ENCODE assay signal across 10 cellular contexts in the genomic region with DNA sequence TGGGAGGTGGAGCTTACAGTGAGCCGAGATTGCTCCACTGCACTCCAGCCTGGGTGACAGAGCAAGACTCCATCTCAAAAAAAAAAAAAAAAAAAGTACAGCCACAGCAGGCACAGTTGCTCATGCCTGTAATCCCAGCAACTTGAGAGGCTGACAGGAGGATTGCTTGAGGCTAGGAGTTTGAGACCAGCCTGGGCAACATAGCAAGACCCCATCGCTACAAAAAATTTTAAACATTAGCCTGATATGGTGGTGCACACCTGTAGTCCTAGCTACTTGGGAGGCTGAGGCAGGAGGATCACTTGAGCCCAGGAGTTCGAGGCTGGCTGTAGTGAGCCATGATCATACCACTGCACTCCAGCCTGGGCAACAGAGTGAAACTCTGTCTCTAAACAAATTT. TPM values are rescaled to one million over a fixed set of nuclear protein-coding genes. Genes with fewer than 3 reads are reported as not detected.
DNase-seq lines count a peak whose midpoint lies in the region; ATAC-seq lines count a peak whose summit lies in the region.
"Not testable (repeated sequence)": the region's sequence is repeated elsewhere in the genome, so short reads cannot be mapped to it uniquely, and the experiment has no call there.
"Had no signal": no experiment of that assay in that cellular context is flagged by ENCODE, and none has a peak within 500 bp of the region (broad histone marks: within the 10 kb centered on the region; RNA-seq: fewer than 3 reads in every experiment).

No MANE protein-coding gene starts in this region.

- not testable (repeated sequence) for H3K27me3 Mint-ChIP-seq in CD4-positive, alpha-beta memory T cell; T-helper 17 cell; activated CD8-positive, alpha-beta memory T cell treated with anti-CD3 and anti-CD28 coated beads, Interleukin-2, amount 10 ng/mL, durations not matched to agents 7 days and 5 days; activated naive CD8-positive, alpha-beta T cell; naive thymus-derived CD4-positive, alpha-beta T cell; stimulated activated memory B cell treated with anti-CD40 and anti-IgM and Interleukin-4, amounts not matched to agents 10 μg/mL and 1 μg/mL and 100 μg/mL, for 72 hours

- peaks cover 41 to 73% (median 56%) of the 10 kb centered on the region in 4 donors for H3K4me1 Mint-ChIP-seq in CD4-positive, alpha-beta memory T cell
- H3K4me1 Mint-ChIP-seq in T-helper 17 cell, result peaks cover 33% of the 10 kb centered on the region
- H3K4me1 Mint-ChIP-seq in activated CD8-positive, alpha-beta memory T cell treated with anti-CD3 and anti-CD28 coated beads, Interleukin-2, amount 10 ng/mL, durations not matched to agents 7 days and 5 days, result peaks cover 29% of the 10 kb centered on the region
- peaks cover 63% of the 10 kb centered on the region for H3K4me1 Mint-ChIP-seq in activated naive CD8-positive, alpha-beta T cell (ENCODE audit: low read depth)
- H3K4me1 Mint-ChIP-seq in naive thymus-derived CD4-positive, alpha-beta T cell, result peaks cover 49 to 89% (median 65%) of the 10 kb centered on the region in 7 donors
- H3K4me1 Mint-ChIP-seq in stimulated activated memory B cell treated with anti-CD40 and anti-IgM and Interleukin-4, amounts not matched to agents 10 μg/mL and 1 μg/mL and 100 μg/mL, for 72 hours, result peaks cover 37% of the 10 kb centered on the region

- not testable (repeated sequence) for H3K4me3 Mint-ChIP-seq in CD4-positive, alpha-beta memory T cell; T-helper 17 cell; activated CD8-positive, alpha-beta memory T cell treated with anti-CD3 and anti-CD28 coated beads, Interleukin-2, amount 10 ng/mL, durations not matched to agents 7 days and 5 days; activated naive CD8-positive, alpha-beta T cell; stimulated activated memory B cell treated with anti-CD40 and anti-IgM and Interleukin-4, amounts not matched to agents 10 μg/mL and 1 μg/mL and 100 μg/mL, for 72 hours
- H3K4me3 Mint-ChIP-seq in naive thymus-derived CD4-positive, alpha-beta T cell, result peak overlapping the region in 4 of 10 donors; percentile 10 to 75 (median 54)

- ATAC-seq in T-helper 17 cell; activated CD8-positive, alpha-beta memory T cell treated with anti-CD3 and anti-CD28 coated beads, Interleukin-2, amount 10 ng/mL, durations not matched to agents 7 days and 5 days; naive thymus-derived CD4-positive, alpha-beta T cell; stimulated activated memory B cell treated with anti-CD40 and anti-IgM and Interleukin-4, amounts not matched to agents 10 μg/mL and 1 μg/mL and 100 μg/mL, for 72 hours: not testable (repeated sequence)

- peaks cover 64% of the 10 kb centered on the region for H3K4me1 ChIP-seq in CD4-positive, alpha-beta memory T cell (ENCODE audit: insufficient read depth, low read length)
- peaks cover 39 to 71% of the 10 kb centered on the region in 2 donors for H3K4me1 ChIP-seq in naive thymus-derived CD4-positive, alpha-beta T cell (ENCODE audit: control insufficient read depth in 2 of 2, insufficient read depth in 2 of 2, low read length in 2 of 2)

- POLR2A ChIA-PET in CD4-positive, alpha-beta memory T cell (lab: Charles Lee; ENCODE audit: partially characterized antibody), result interaction anchor here (0.8 to 9.1 kb wide), 19 partner anchors 11 to 287 kb away, joined by 3 to 118 read pairs (median 13); a partner anchor contains a TSS
- POLR2A ChIA-PET in naive thymus-derived CD4-positive, alpha-beta T cell (lab: Charles Lee), result interaction anchor here (0.6 to 8.5 kb wide), 18 partner anchors 9 to 287 kb away, joined by 3 to 119 read pairs (median 4); a partner anchor contains a TSS

- H3K27ac ChIP-seq in CD4-positive, alpha-beta memory T cell (ENCODE audit: low read depth, low read length), result not testable (repeated sequence)
- peak overlapping the region; percentile 43 for H3K27ac ChIP-seq in naive thymus-derived CD4-positive, alpha-beta T cell (ENCODE audit: low read depth, low read length)

- H3K27me3 ChIP-seq in CD4-positive, alpha-beta memory T cell (ENCODE audit: insufficient read depth, low read length); naive thymus-derived CD4-positive, alpha-beta T cell (ENCODE audit: control insufficient read depth in 2 of 2, insufficient read depth in 2 of 2, low read length in 2 of 2): not testable (repeated sequence)

- intact Hi-C loops in CD4-positive, alpha-beta memory T cell (cut with micrococcal nuclease), result loop anchor here (1.0 to 5.0 kb wide), 3 partner anchors 32 to 258 kb away; a partner anchor contains a TSS
- intact Hi-C loops in cardiac septum (cut with DNase I), result not testable (repeated sequence)
- intact Hi-C loops in naive thymus-derived CD4-positive, alpha-beta T cell (cut with micrococcal nuclease), result loop anchor here (1.0 to 5.0 kb wide), 5 partner anchors 13 to 253 kb away; a partner anchor contains a TSS

- CTCF ChIA-PET in CD4-positive, alpha-beta memory T cell (lab: Charles Lee; ENCODE audit: partially characterized antibody), result interaction anchor here (0.9 to 17.0 kb wide), 11 partner anchors 9 to 252 kb away, joined by 3 to 614 read pairs (median 19); a partner anchor contains a TSS
- CTCF ChIA-PET in activated CD8-positive, alpha-beta memory T cell treated with anti-CD3 and anti-CD28 coated beads, Interleukin-2, amount 10 ng/mL, durations not matched to agents 7 days and 5 days (lab: Charles Lee), result interaction anchor here (1.2 to 15.4 kb wide), 11 partner anchors 17 to 401 kb away, joined by 3 to 380 read pairs (median 4); a partner anchor contains a TSS
- CTCF ChIA-PET in naive thymus-derived CD4-positive, alpha-beta T cell (lab: Charles Lee), result interaction anchor here (1.1 to 14.8 kb wide), 8 partner anchors 9 to 251 kb away, joined by 3 to 416 read pairs (median 16); a partner anchor contains a TSS

- not testable (repeated sequence) for H3K9me3 Mint-ChIP-seq in CD4-positive, alpha-beta memory T cell; activated CD8-positive, alpha-beta memory T cell treated with anti-CD3 and anti-CD28 coated beads, Interleukin-2, amount 10 ng/mL, durations not matched to agents 7 days and 5 days (ENCODE audit: low read depth); activated naive CD8-positive, alpha-beta T cell (ENCODE audit: low read depth); naive thymus-derived CD4-positive, alpha-beta T cell; stimulated activated memory B cell treated with anti-CD40 and anti-IgM and Interleukin-4, amounts not matched to agents 10 μg/mL and 1 μg/mL and 100 μg/mL, for 72 hours

- H3K36me3 ChIP-seq in CD4-positive, alpha-beta memory T cell (ENCODE audit: insufficient read depth, low read length), result peaks cover 18% of the 10 kb centered on the region
- H3K36me3 ChIP-seq in naive thymus-derived CD4-positive, alpha-beta T cell (ENCODE audit: control insufficient read depth in 2 of 3, insufficient read depth in 3 of 3, low read length in 3 of 3), result peaks cover 0 to 51% (median 4%) of the 10 kb centered on the region in 3 experiments

- DNase-seq in CD4-positive, alpha-beta memory T cell; T-helper 17 cell; activated CD8-positive, alpha-beta memory T cell treated with anti-CD3 and anti-CD28 coated beads, Interleukin-2, amount 10 ng/mL, durations not matched to agents 7 days and 5 days; naive thymus-derived CD4-positive, alpha-beta T cell: not testable (repeated sequence)
- DNase-seq in cardiac septum (ENCODE audit: low spot score), result peak; percentile 3

- H3K36me3 Mint-ChIP-seq in CD4-positive, alpha-beta memory T cell, result peaks cover 24 to 42% of the 10 kb centered on the region in 2 donors
- H3K36me3 Mint-ChIP-seq in T-helper 17 cell (ENCODE audit: low read depth); activated naive CD8-positive, alpha-beta T cell; stimulated activated memory B cell treated with anti-CD40 and anti-IgM and Interleukin-4, amounts not matched to agents 10 μg/mL and 1 μg/mL and 100 μg/mL, for 72 hours: not testable (repeated sequence)
- peaks cover 17% of the 10 kb centered on the region for H3K36me3 Mint-ChIP-seq in activated CD8-positive, alpha-beta memory T cell treated with anti-CD3 and anti-CD28 coated beads, Interleukin-2, amount 10 ng/mL, durations not matched to agents 7 days and 5 days
- H3K36me3 Mint-ChIP-seq in naive thymus-derived CD4-positive, alpha-beta T cell, result peaks cover 4 to 28% (median 24%) of the 10 kb centered on the region in 5 donors

- not testable (repeated sequence) for H3K4me3 ChIP-seq in CD4-positive, alpha-beta memory T cell (ENCODE audit: low read length in 2 of 2); naive thymus-derived CD4-positive, alpha-beta T cell (ENCODE audit: low read length)

- not testable (repeated sequence) for H3K9me3 ChIP-seq in CD4-positive, alpha-beta memory T cell (ENCODE audit: control insufficient read depth in 1 of 2, low read length in 2 of 2); T-helper 17 cell (ENCODE audit: control insufficient read depth, low read length, poor library complexity, severe bottlenecking); naive thymus-derived CD4-positive, alpha-beta T cell (ENCODE audit: control insufficient read depth in 2 of 3, low read length in 3 of 3)

- H3K27ac Mint-ChIP-seq in CD4-positive, alpha-beta memory T cell, result peak overlapping the region; percentile 42 to 99 (median 90)
- peak overlapping the region; percentile 90 for H3K27ac Mint-ChIP-seq in T-helper 17 cell
- peak overlapping the region; percentile 56 for H3K27ac Mint-ChIP-seq in activated CD8-positive, alpha-beta memory T cell treated with anti-CD3 and anti-CD28 coated beads, Interleukin-2, amount 10 ng/mL, durations not matched to agents 7 days and 5 days
- H3K27ac Mint-ChIP-seq in activated naive CD8-positive, alpha-beta T cell, result peak overlapping the region; percentile 79
- H3K27ac Mint-ChIP-seq in naive thymus-derived CD4-positive, alpha-beta T cell, result peak overlapping the region in 8 of 9 donors; percentile 91 to 99 (median 95)
- H3K27ac Mint-ChIP-seq in stimulated activated memory B cell treated with anti-CD40 and anti-IgM and Interleukin-4, amounts not matched to agents 10 μg/mL and 1 μg/mL and 100 μg/mL, for 72 hours, result peak overlapping the region; percentile 85

RNA-seq across cellular contexts. Expression of a gene that starts 34.1 kb away (rescaled TPM):
- under 1 TPM; 0.15 to 0.22 TPM for total RNA-seq in CD4-positive, alpha-beta memory T cell
- under 1 TPM; 0.10 to 0.30 TPM for polyA plus RNA-seq in CD4-positive, alpha-beta memory T cell
- under 1 TPM; 0.42 to 0.60 TPM for total RNA-seq in T-helper 17 cell
- under 1 TPM; 0.07 to 0.15 TPM for total RNA-seq in activated CD8-positive, alpha-beta memory T cell treated with anti-CD3 and anti-CD28 coated beads, Interleukin-2, amount 10 ng/mL, durations not matched to agents 7 days and 5 days
- 0.08 TPM for total RNA-seq in cardiac septum
- under 1 TPM; 0.15 to 0.58 (median 0.27) TPM for total RNA-seq in naive thymus-derived CD4-positive, alpha-beta T cell
- under 1 TPM in 1 of 2 donors, not detected in 1; 0.40 TPM for polyA plus RNA-seq in naive thymus-derived CD4-positive, alpha-beta T cell
- total RNA-seq: G401, LHCN-M2 had no signal
- polyA plus RNA-seq: BJ had no signal
